In genomic region chr1:85321237-85321964, GRCh38 we compare ENCODE assay signal across 10 cellular contexts. TPM values are rescaled to one million over a fixed set of nuclear protein-coding genes. Genes with fewer than 3 reads are reported as not detected.
DNase-seq lines count a peak whose midpoint lies in the region; ATAC-seq, FAIRE-seq and TF ChIP-seq lines count a peak whose summit lies in the region.
"Had no signal": no experiment of that assay in that cellular context is flagged by ENCODE, and none has a peak within 500 bp of the region (broad histone marks: within the 10 kb centered on the region; RNA-seq: fewer than 3 reads in every experiment).

No MANE protein-coding gene starts in this region.

- H3K9me3 Mint-ChIP-seq in WTC11, result no peaks in the 10 kb centered on the region

- POLR2A ChIA-PET in WTC11 (lab: Charles Lee), result interaction anchor here (0.6 kb wide), 1 partner anchor 363 kb away, joined by 5 read pairs; no protein-coding TSS in a partner anchor

- no peak for TF ChIP-seq CTCF in bronchial epithelial cell (IDR thresholded peaks at IDR 0.05; ENCODE audit: insufficient read depth, low read length, severe bottlenecking)
- no peak for TF ChIP-seq CTCF in WTC11 (IDR thresholded peaks at IDR 0.05)

- H3K27ac Mint-ChIP-seq in WTC11, result no peak overlapping the region
- H3K27ac Mint-ChIP-seq: CD8-positive, alpha-beta memory T cell had no signal

- CTCF ChIA-PET in WTC11 (lab: Charles Lee), result interaction anchor here (1.3 kb wide), 2 partner anchors 13 to 22 kb away, joined by 6 to 7 read pairs; no protein-coding TSS in a partner anchor

- H3K36me3 ChIP-seq in bronchial epithelial cell (ENCODE audit: control insufficient read depth, insufficient read depth, low read length), result no peaks in the 10 kb centered on the region
- H3K36me3 ChIP-seq: spleen had no signal

- H3K4me1 Mint-ChIP-seq in WTC11, result peaks cover 22% of the 10 kb centered on the region
- H3K4me1 Mint-ChIP-seq: CD8-positive, alpha-beta memory T cell had no signal

- no peaks in the 10 kb centered on the region for H3K27me3 ChIP-seq in bronchial epithelial cell (ENCODE audit: control insufficient read depth, insufficient read depth, low read length)
- H3K27me3 ChIP-seq: spleen had no signal

- ATAC-seq in WTC11, result no peak

- FAIRE-seq in bronchial epithelial cell (lab: Jason Lieb, UNC) (no peak), urothelium cell line (lab: Jason Lieb, UNC) (no peak)

- H3K4me3 Mint-ChIP-seq in WTC11, result no peak overlapping the region
- H3K4me3 Mint-ChIP-seq: CD8-positive, alpha-beta memory T cell had no signal

- DNase-seq in stimulated activated CD4-positive, alpha-beta T cell treated with anti-CD3 and anti-CD28 coated beads, Interleukin-15, amount 100 ng/mL, for 48 hours (ENCODE audit: low read depth in 2 of 2), result peak; percentile 11 to 22
- DNase-seq in stimulated activated CD4-positive, alpha-beta T cell treated with anti-CD3 and anti-CD28 coated beads, Interleukin-12 subunit alpha, Interleukin-12 subunit beta, amount 100 ng/mL, for 4 hours, result no peak
- peak; percentile 40 for DNase-seq in Jurkat, Clone E6-1 (ENCODE audit: low read depth, low spot score)
- peak; percentile 59 for DNase-seq in bronchial epithelial cell (ENCODE audit: low read depth)
- DNase-seq in urothelium cell line (ENCODE audit: low spot score), result peak; percentile 61
- DNase-seq in foreskin melanocyte, result no peak
- DNase-seq in WTC11 (ENCODE audit: low spot score), result no peak
- no peak for DNase-seq in D341Med (ENCODE audit: low spot score)
- DNase-seq: CD8-positive, alpha-beta memory T cell; spleen had no signal

- no peak overlapping the region for H3K4me3 ChIP-seq in Jurkat, Clone E6-1 (ENCODE audit: low read length)
- H3K4me3 ChIP-seq in bronchial epithelial cell (ENCODE audit: low read depth, low read length), result no peak overlapping the region
- H3K4me3 ChIP-seq: spleen had no signal

- no peaks in the 10 kb centered on the region for H3K36me3 Mint-ChIP-seq in WTC11
- H3K36me3 Mint-ChIP-seq: CD8-positive, alpha-beta memory T cell had no signal

- H3K27me3 Mint-ChIP-seq in WTC11 (ENCODE audit: low read depth), result no peaks in the 10 kb centered on the region

TF ChIP-seq in WTC11, 78 proteins besides CTCF, POLR2A, EP300 and RAD21:
- no peak for TF ChIP-seq NR2C2 (CRISPR knock-in tag; IDR thresholded peaks at IDR 0.05)
- no peak for TF ChIP-seq FOXJ3 (CRISPR knock-in tag; IDR thresholded peaks at IDR 0.05; ENCODE audit: borderline replicate concordance)
- no peak for TF ChIP-seq HMGA2 (CRISPR knock-in tag; IDR thresholded peaks at IDR 0.05)
- TF ChIP-seq E2F1 (CRISPR knock-in tag; IDR thresholded peaks at IDR 0.05), result no peak

RNA-seq across cellular contexts. Expression of gene BCL10, which starts 45.0 kb away (rescaled TPM):
- 14.5 TPM for polyA plus RNA-seq in Jurkat, Clone E6-1 (2012; ENCODE audit: insufficient read depth, insufficient read length)
- total RNA-seq in bronchial epithelial cell (31.3 and 46.1 TPM in 2 replicates), WTC11 (2021) (21.3 to 24.2 TPM (median 21.4 TPM) in 3 replicates)

Comparison
In these comparisons a context has a peak if more than half of its experiments do, and no peak if none do; other contexts are left out.
1. DNase-seq: peak in stimulated activated CD4-positive, alpha-beta T cell treated with anti-CD3 and anti-CD28 coated beads, Interleukin-15, amount 100 ng/mL, for 48 hours (2 of 2), Jurkat, Clone E6-1 (single experiment), bronchial epithelial cell (single experiment) and urothelium cell line (single experiment); none in stimulated activated CD4-positive, alpha-beta T cell treated with anti-CD3 and anti-CD28 coated beads, Interleukin-12 subunit alpha, Interleukin-12 subunit beta, amount 100 ng/mL, for 4 hours (single experiment), foreskin melanocyte (single experiment), WTC11 (single experiment) and D341Med (single experiment).